20 cellular contexts compared by ENCODE assay signal in genomic region chr3:112769624-112770023, GRCh38.
DNase-seq lines count a peak whose midpoint lies in the region; ATAC-seq and TF ChIP-seq lines count a peak whose summit lies in the region.
"Had no signal": no experiment of that assay in that cellular context is flagged by ENCODE, and none has a peak within 500 bp of the region (broad histone marks: within the 10 kb centered on the region; RNA-seq: fewer than 3 reads in every experiment).

No MANE protein-coding gene starts in this region.

- ATAC-seq in activated CD4-positive, CD25-positive, alpha-beta regulatory T cell treated with anti-CD3 and anti-CD28 coated beads, Interleukin-2, amount 50 U/mL, for 24 hours: peak; percentile 40 to 62
- ATAC-seq in left lung (no peak), GM18511 (IDR thresholded peaks at IDR 0.05; ENCODE audit: unreplicated experiment) (no peak)
- ATAC-seq: HepG2, Panc1 had no signal

- H3K36me3 ChIP-seq in brain microvascular endothelial cell (replicated peaks) (no peaks in the 10 kb centered on the region), left lung (no peaks in the 10 kb centered on the region)
- H3K36me3 ChIP-seq: cardiac muscle cell, thyroid gland had no signal

- peaks cover 38% of the 10 kb centered on the region for H3K4me1 Mint-ChIP-seq in HFFc6 (ENCODE audit: low read depth)

- H3K27ac Mint-ChIP-seq in HFFc6: peak overlapping the region; percentile 93
- H3K27ac Mint-ChIP-seq: naive B cell had no signal

- H3K27ac ChIP-seq in brain microvascular endothelial cell (peak overlapping the region; percentile 49), left lung (peak overlapping the region; percentile 16 to 35)
- H3K27ac ChIP-seq: cardiac muscle cell, parathyroid adenoma, thyroid gland had no signal

- H3K27me3 Mint-ChIP-seq in HFFc6 (ENCODE audit: insufficient read depth): no peaks in the 10 kb centered on the region
- H3K27me3 Mint-ChIP-seq: activated naive CD8-positive, alpha-beta T cell treated with anti-CD3 and anti-CD28 coated beads for 36 hours; CD4-positive, CD25-positive, alpha-beta regulatory T cell; naive B cell had no signal

- H3K27me3 ChIP-seq in brain microvascular endothelial cell (replicated peaks): no peaks in the 10 kb centered on the region
- no peaks in the 10 kb centered on the region for H3K27me3 ChIP-seq in left lung
- H3K27me3 ChIP-seq: cardiac muscle cell, thyroid gland had no signal

- H3K9me3 Mint-ChIP-seq in HFFc6: no peaks in the 10 kb centered on the region
- H3K9me3 Mint-ChIP-seq: activated naive CD8-positive, alpha-beta T cell treated with anti-CD3 and anti-CD28 coated beads for 36 hours; naive B cell had no signal

- no peak for DNase-seq in activated CD4-positive, CD25-positive, alpha-beta regulatory T cell (lab: John Stamatoyannopoulos, UW)
- DNase-seq in HFFc6 (peak; percentile 56), brain microvascular endothelial cell (no peak), left lung (no peak), GM20000 (ENCODE audit: low spot score) (no peak), SK-N-DZ (ENCODE audit: low spot score) (no peak)
- DNase-seq: 8988T; effector CD4-positive, alpha-beta T cell; naive B cell; NCI-H2081 treated with DMSO at 0.1 percent for 48 hours; SW 1271; thyroid gland had no signal

- intact Hi-C loops in left lung (cut with DNase I): no loop called here

- in situ Hi-C loops in brain microvascular endothelial cell (cut with HindIII; ENCODE audit: low pct_ligation_motif_present, low sequenced_read_pairs): no loop called here

- peaks cover 3 to 23% of the 10 kb centered on the region in 2 donors for H3K4me1 ChIP-seq in left lung
- H3K4me1 ChIP-seq: parathyroid adenoma, thyroid gland had no signal

- TF ChIP-seq CTCF in HFFc6 (IDR thresholded peaks at IDR 0.05): no peak
- no peak for TF ChIP-seq CTCF in brain microvascular endothelial cell (IDR thresholded peaks at IDR 0.05; ENCODE audit: low read depth, low read length, missing control alignments)
- TF ChIP-seq CTCF in left lung (IDR thresholded peaks at IDR 0.05): no peak
- TF ChIP-seq CTCF in GM20000 (IDR thresholded peaks at IDR 0.05; ENCODE audit: extremely low read depth, missing control alignments): no peak

- H3K9me3 ChIP-seq in left lung: no peaks in the 10 kb centered on the region
- H3K9me3 ChIP-seq: thyroid gland had no signal

- peak overlapping the region; percentile 50 for H3K4me3 Mint-ChIP-seq in HFFc6
- H3K4me3 Mint-ChIP-seq: activated naive CD8-positive, alpha-beta T cell treated with anti-CD3 and anti-CD28 coated beads for 36 hours; naive B cell had no signal

- no peaks in the 10 kb centered on the region for H3K36me3 Mint-ChIP-seq in HFFc6 (ENCODE audit: low read depth)
- H3K36me3 Mint-ChIP-seq: activated naive CD8-positive, alpha-beta T cell treated with anti-CD3 and anti-CD28 coated beads for 36 hours; CD4-positive, CD25-positive, alpha-beta regulatory T cell; naive B cell had no signal

- H3K4me3 ChIP-seq in brain microvascular endothelial cell (ENCODE audit: low read depth, low read length) (no peak overlapping the region), left lung (no peak overlapping the region)
- H3K4me3 ChIP-seq: cardiac muscle cell, thyroid gland had no signal

Comparison
In these comparisons a context has a peak if more than half of its experiments do, and no peak if none do; other contexts are left out.
1. ATAC-seq: peak in activated CD4-positive, CD25-positive, alpha-beta regulatory T cell treated with anti-CD3 and anti-CD28 coated beads, Interleukin-2, amount 50 U/mL, for 24 hours (2 of 2); none in left lung (single experiment) and GM18511 (single experiment).